Comparison of ENCODE assay signal across 9 cellular contexts in genomic region chr19:47013041-47013517, GRCh38. TPM values are rescaled to one million over a fixed set of nuclear protein-coding genes. Genes with fewer than 3 reads are reported as not detected.
DNase-seq lines count a peak whose midpoint lies in the region; ATAC-seq, FAIRE-seq and TF ChIP-seq lines count a peak whose summit lies in the region.
"Had no signal": no experiment of that assay in that cellular context is flagged by ENCODE, and none has a peak within 500 bp of the region (broad histone marks: within the 10 kb centered on the region; RNA-seq: fewer than 3 reads in every experiment).

No MANE protein-coding gene starts in this region.

- no peaks in the 10 kb centered on the region for H4K20me1 ChIP-seq in KMS-11 (ENCODE audit: insufficient read depth)

- H3K36me3 ChIP-seq in KMS-11 (ENCODE audit: insufficient read depth) (no peaks in the 10 kb centered on the region), RWPE2 (ENCODE audit: low read depth) (no peaks in the 10 kb centered on the region), ovary (no peaks in the 10 kb centered on the region), upper lobe of left lung (no peaks in the 10 kb centered on the region)

- peak; percentile 35 for DNase-seq in DMS79 (lab: John Stamatoyannopoulos, UW)
- no peak for DNase-seq in RWPE2 (ENCODE audit: low spot score)
- peak; percentile 32 for DNase-seq in activated gamma-delta T cell (lab: John Stamatoyannopoulos, UW)
- DNase-seq in frontal cortex (ENCODE audit: low spot score in 2 of 2), result peak; percentile 82 to 88
- peak; percentile 73 to 91 (median 84) for DNase-seq in ovary
- peak; percentile 84 to 95 for DNase-seq in upper lobe of left lung

- no peak for TF ChIP-seq POLR2A in ovary (IDR thresholded peaks at IDR 0.05)
- TF ChIP-seq POLR2A in upper lobe of left lung (IDR thresholded peaks at IDR 0.05), result no peak

- H3K9me3 ChIP-seq in RWPE2 (ENCODE audit: severe bottlenecking) (no peaks in the 10 kb centered on the region), ovary (no peaks in the 10 kb centered on the region), upper lobe of left lung (no peaks in the 10 kb centered on the region)

- H3K27ac ChIP-seq in KMS-11, result no peak overlapping the region
- H3K27ac ChIP-seq in RWPE2 (ENCODE audit: poor library complexity, severe bottlenecking), result no peak overlapping the region
- no peak overlapping the region for H3K27ac ChIP-seq in ovary
- no peak overlapping the region for H3K27ac ChIP-seq in upper lobe of left lung

- TF ChIP-seq EP300 in ovary (IDR thresholded peaks at IDR 0.05) (no peak), upper lobe of left lung (IDR thresholded peaks at IDR 0.05) (no peak)

- peak overlapping the region; percentile 89 for H2AFZ ChIP-seq in KMS-11 (ENCODE audit: low read depth)

- H3K4me2 ChIP-seq in KMS-11, result peak overlapping the region; percentile 37; the same call in 1 of the 2 replicates

- H3K4me3 ChIP-seq in KMS-11 (IDR thresholded peaks at IDR 0.05; ENCODE audit: insufficient read depth, low read depth, low read length) (no peak overlapping the region), RWPE2 (ENCODE audit: severe bottlenecking) (no peak overlapping the region), ovary (no peak overlapping the region), upper lobe of left lung (no peak overlapping the region)

- 8 to 12% (median 10%) methylated on average over 16 of the region's 16 CpGs for WGBS in ovary, 3 donors
- 9 to 11% methylated on average over 11 to 16 of the region's 16 CpGs for WGBS in upper lobe of left lung, 2 donors

- peaks cover 10% of the 10 kb centered on the region for H3K4me1 ChIP-seq in KMS-11 (ENCODE audit: low read depth, poor library complexity, severe bottlenecking)
- no peaks in the 10 kb centered on the region for H3K4me1 ChIP-seq in RWPE2 (ENCODE audit: insufficient read depth, poor library complexity, severe bottlenecking)
- peaks cover 3% of the 10 kb centered on the region for H3K4me1 ChIP-seq in ovary (ENCODE audit: insufficient read depth)
- H3K4me1 ChIP-seq in upper lobe of left lung, result peaks cover 0 to 7% (median 4%) of the 10 kb centered on the region in 4 donors

- ATAC-seq in RWPE2 (ENCODE audit: low read depth), result peak; percentile 90
- peak; percentile 96 to 98 for ATAC-seq in upper lobe of left lung (ENCODE audit: low FRiP score in 2 of 2)
- ATAC-seq in GM19467 (IDR thresholded peaks at IDR 0.05; ENCODE audit: unreplicated experiment), result no peak

- no peaks in the 10 kb centered on the region for H3K79me2 ChIP-seq in KMS-11 (ENCODE audit: insufficient read depth, low read depth)

- intact Hi-C loops in ovary (cut with DNase I), result no loop called here

- no peak for FAIRE-seq in frontal cortex (lab: Jason Lieb, UNC)

- TF ChIP-seq CTCF in KMS-11 (conservative IDR thresholded peaks at IDR 0.05; ENCODE audit: low read depth, low read length), result peak; percentile 99
- TF ChIP-seq CTCF in RWPE2 (IDR thresholded peaks at IDR 0.05; ENCODE audit: poor library complexity, severe bottlenecking), result peak; percentile 98
- peak; percentile 93 to 95 (median 95) for TF ChIP-seq CTCF in ovary (IDR thresholded peaks at IDR 0.05)
- TF ChIP-seq CTCF in upper lobe of left lung (IDR thresholded peaks at IDR 0.05), result peak; percentile 92 to 97 (median 95)

- H3K27me3 ChIP-seq in KMS-11 (ENCODE audit: insufficient read depth, low read depth) (no peaks in the 10 kb centered on the region; the same call in 1 of the 2 replicates), RWPE2 (ENCODE audit: insufficient read depth, poor library complexity, severe bottlenecking) (no peaks in the 10 kb centered on the region), ovary (no peaks in the 10 kb centered on the region), upper lobe of left lung (no peaks in the 10 kb centered on the region)

- no peak overlapping the region for H3K9ac ChIP-seq in KMS-11

RNA-seq across cellular contexts. Expression of gene NPAS1, which starts 6.6 kb away (rescaled TPM):
- 2.9 TPM for total RNA-seq in frontal cortex
- total RNA-seq in ovary, result under 1 TPM in 4 of 7 donors, not detected in 3; 0.15 to 0.57 (median 0.35) TPM
- under 1 TPM in 1 of 2 donors, not detected in 1; 0.31 TPM for polyA plus RNA-seq in ovary
- total RNA-seq in upper lobe of left lung, result 10 to 100 TPM in 1 of 6 donors, 1 to 10 TPM in 3, under 1 TPM in 1, not detected in 1; 0.30 to 13.6 (median 1.1) TPM
- total RNA-seq: dermis microvascular lymphatic vessel endothelial cell had no signal

RNA-seq across cellular contexts. Expression of gene TMEM160, which starts 35.3 kb away (rescaled TPM):
- total RNA-seq in frontal cortex (26.1 TPM), ovary (10 to 100 TPM; 13.9 to 49.1 (median 19.3) TPM), upper lobe of left lung (10 to 100 TPM; 11.5 to 82.8 (median 49.4) TPM)
- 1 to 10 TPM in 1 of 2 donors, not detected in 1; 8.6 TPM for polyA plus RNA-seq in ovary
